ENCODE assay signal across 11 cellular contexts in genomic region chr16:629289-630023, GRCh38. TPM values are rescaled to one million over a fixed set of nuclear protein-coding genes. Genes with fewer than 3 reads are reported as not detected.
A peak's percentile ranks its signal among the peaks of the same experiment; 100 is the strongest.
DNase-seq lines count a peak whose midpoint lies in the region; ATAC-seq and TF ChIP-seq lines count a peak whose summit lies in the region.
"Had no signal": no experiment of that assay in that cellular context is flagged by ENCODE, and none has a peak within 500 bp of the region (broad histone marks: within the 10 kb centered on the region; RNA-seq: fewer than 3 reads in every experiment).

No MANE protein-coding gene starts in this region.

- TF ChIP-seq CTCF in right atrium auricular region (IDR thresholded peaks at IDR 0.05) (no peak), liver (IDR thresholded peaks at IDR 0.05; ENCODE audit: low read depth, low read length, missing input control) (no peak), A673 (conservative IDR thresholded peaks at IDR 0.05; ENCODE audit: low read depth, low read length) (no peak)

- H3K27me3 ChIP-seq in right atrium auricular region (no peaks in the 10 kb centered on the region), liver (ENCODE audit: control insufficient read depth in 4 of 4, insufficient read depth in 4 of 4, low read length in 3 of 4) (no peaks in the 10 kb centered on the region), A673 (replicated peaks; ENCODE audit: insufficient read depth, low read depth, low read length, poor library complexity) (no peaks in the 10 kb centered on the region)

- intact Hi-C loops in Right ventricle myocardium inferior (cut with DNase I): no loop called here
- intact Hi-C loops in A673 (cut with micrococcal nuclease; ENCODE audit: unreplicated experiment): no loop called here

- DNase-seq in Right ventricle myocardium inferior (ENCODE audit: missing footprints) (peak; percentile 43), right atrium auricular region (ENCODE audit: low spot score) (no peak), mucosa of gallbladder (ENCODE audit: low spot score) (no peak), A673 (ENCODE audit: low spot score) (no peak)
- DNase-seq: activated CD4-positive, alpha-beta T cell treated with anti-CD3 and anti-CD28 coated beads, Interleukin-2, amount 50 U/mL, for 1 hour; activated naive CD8-positive, alpha-beta T cell treated with anti-CD3 and anti-CD28 coated beads for 36 hours; NCI-H1436 treated with DMSO at 0.1 percent for 48 hours had no signal

- H3K4me3 ChIP-seq in right atrium auricular region (no peak overlapping the region), liver (ENCODE audit: low read depth in 1 of 3, low read length in 3 of 3) (no peak overlapping the region), A673 (ENCODE audit: low read depth, low read length, poor library complexity, severe bottlenecking) (no peak overlapping the region)
- H3K4me3 ChIP-seq: A549 had no signal

- no TSS peak for BruUV-seq in A673 (replicated peaks; lab: Mats Ljungman, UMichigan)

- CTCF ChIA-PET in A673 (lab: Charles Lee): no interaction called here

- 25% methylated on average over 29 of the region's 29 CpGs for WGBS in liver

- peak; percentile 14 for ATAC-seq in Right ventricle myocardium inferior
- no peak for ATAC-seq in HG03196 (IDR thresholded peaks at IDR 0.05; ENCODE audit: unreplicated experiment)
- ATAC-seq: A549 had no signal

- H3K4me1 ChIP-seq in right atrium auricular region (peaks cover 0 to 35% of the 10 kb centered on the region in 2 donors), liver (ENCODE audit: control insufficient read depth in 4 of 4, insufficient read depth in 4 of 4, low read length in 3 of 4) (peaks cover 29 to 47% (median 42%) of the 10 kb centered on the region in 4 donors), A673 (ENCODE audit: insufficient read depth, low read length, poor library complexity, severe bottlenecking) (no peaks in the 10 kb centered on the region)

- H3K27ac ChIP-seq in right atrium auricular region (no peak overlapping the region), liver (ENCODE audit: low read depth in 1 of 2, low read length in 2 of 2) (peak overlapping the region; percentile 38 to 59), A673 (ENCODE audit: low read depth, low read length, poor library complexity, severe bottlenecking) (no peak overlapping the region)
- H3K27ac ChIP-seq: HL-60 had no signal

- H3K36me3 ChIP-seq in right atrium auricular region: peaks cover 11% of the 10 kb centered on the region
- peaks cover 0 to 13% (median 6%) of the 10 kb centered on the region in 4 donors for H3K36me3 ChIP-seq in liver (ENCODE audit: control insufficient read depth in 4 of 4, insufficient read depth in 3 of 4, low read depth in 1 of 4, low read length in 3 of 4)
- peaks cover 4% of the 10 kb centered on the region for H3K36me3 ChIP-seq in A673 (ENCODE audit: insufficient read depth, low read length, poor library complexity, severe bottlenecking)

- TF ChIP-seq RAD21 in liver (IDR thresholded peaks at IDR 0.05): peak in 1 of 2 donors; percentile 9

- no peak overlapping the region for H3K9ac ChIP-seq in liver (ENCODE audit: low read depth in 1 of 2, low read length in 2 of 2)

- POLR2A ChIA-PET in A673 (lab: Charles Lee; ENCODE audit: low non-redundant PET): interaction anchor here (0.5 kb wide), 1 partner anchor 638 kb away, joined by 5 read pairs; no protein-coding TSS in a partner anchor

- H3K9me3 ChIP-seq in right atrium auricular region: no peaks in the 10 kb centered on the region
- no peaks in the 10 kb centered on the region for H3K9me3 ChIP-seq in liver (ENCODE audit: control insufficient read depth in 4 of 4, low read length in 3 of 4)
- H3K9me3 ChIP-seq in A673 (ENCODE audit: low read depth, low read length, poor library complexity, severe bottlenecking): no peaks in the 10 kb centered on the region
- H3K9me3 ChIP-seq: A549 had no signal

TF ChIP-seq in liver, 16 proteins besides CTCF, POLR2A, EP300 and RAD21:
- TF ChIP-seq TAF1 (conservative IDR thresholded peaks at IDR 0.05) (no peak), ATF3 (IDR thresholded peaks at IDR 0.05) (no peak), GABPA (IDR thresholded peaks at IDR 0.05 in 1 of 2, conservative IDR thresholded peaks at IDR 0.05 in 1 of 2) (no peak), FOXA1 (IDR thresholded peaks at IDR 0.05) (no peak), SP1 (IDR thresholded peaks at IDR 0.05) (peak; percentile 73), YY1 (IDR thresholded peaks at IDR 0.05) (peak; percentile 58), REST (IDR thresholded peaks at IDR 0.05) (no peak), HNF4G (IDR thresholded peaks at IDR 0.05) (no peak), JUND (IDR thresholded peaks at IDR 0.05) (no peak), HNF4A (conservative IDR thresholded peaks at IDR 0.05) (peak; percentile 67 to 78), EGR1 (IDR thresholded peaks at IDR 0.05; ENCODE audit: low read depth in 2 of 2) (no peak), FOXA2 (IDR thresholded peaks at IDR 0.05) (no peak), MAX (IDR thresholded peaks at IDR 0.05) (no peak), RXRA (IDR thresholded peaks at IDR 0.05) (peak; percentile 82 to 84), NR2F2 (IDR thresholded peaks at IDR 0.05) (peak; percentile 88), ZBTB33 (IDR thresholded peaks at IDR 0.05) (no peak)
TF ChIP-seq in liver: peak in this region for 5.

RNA-seq across cellular contexts. Expression of gene WFIKKN1, which starts 1.3 kb away (rescaled TPM):
- total RNA-seq in Right ventricle myocardium inferior (0.16 TPM), right atrium auricular region (under 1 TPM; 0.52 to 0.71 TPM), liver (1 to 10 TPM in 1 of 2 donors, under 1 TPM in 1; 0.67 to 1.2 TPM), mucosa of gallbladder (1.7 TPM), A673 (2021) (1.7 and 1.8 TPM in 2 replicates)
- polyA plus RNA-seq in liver: under 1 TPM; 0.19 to 0.24 TPM

RNA-seq across cellular contexts. Expression of gene METTL26, which starts 6.6 kb away (rescaled TPM):
- 53.5 TPM for total RNA-seq in Right ventricle myocardium inferior
- 100 to 1,000 TPM; 103 to 137 TPM for total RNA-seq in right atrium auricular region
- total RNA-seq in liver: 10 to 100 TPM; 26.3 to 28.1 TPM
- 10 to 100 TPM; 54.6 to 69.1 TPM for polyA plus RNA-seq in liver
- total RNA-seq in mucosa of gallbladder: 69.3 TPM
- total RNA-seq in A673 (2021): 136 and 138 TPM in 2 replicates

RNA-seq across cellular contexts. Expression of gene MCRIP2, which starts 12.2 kb away (rescaled TPM):
- 194 TPM for total RNA-seq in Right ventricle myocardium inferior
- total RNA-seq in right atrium auricular region: 100 to 1,000 TPM; 110 to 121 TPM
- 10 to 100 TPM; 16.3 to 45.5 TPM for total RNA-seq in liver
- 10 to 100 TPM; 77.4 to 97.3 TPM for polyA plus RNA-seq in liver
- 67.6 TPM for total RNA-seq in mucosa of gallbladder
- 22.4 and 27.1 TPM in 2 replicates for total RNA-seq in A673 (2021)

RNA-seq across cellular contexts. Expression of gene WDR90, which starts 19.7 kb away (rescaled TPM):
- 7.7 TPM for total RNA-seq in Right ventricle myocardium inferior
- total RNA-seq in right atrium auricular region: 1 to 10 TPM; 3.0 to 5.7 TPM
- total RNA-seq in liver: 10 to 100 TPM in 1 of 2 donors, 1 to 10 TPM in 1; 10.0 to 13.4 TPM
- 1 to 10 TPM; 4.7 to 5.9 TPM for polyA plus RNA-seq in liver
- total RNA-seq in mucosa of gallbladder: 62.4 TPM
- total RNA-seq in A673 (2021): 143 and 147 TPM in 2 replicates

RNA-seq across cellular contexts. Expression of gene RHOT2, which starts 38.5 kb away (rescaled TPM):
- total RNA-seq in Right ventricle myocardium inferior: 86.0 TPM
- 10 to 100 TPM; 37.8 to 42.8 TPM for total RNA-seq in right atrium auricular region
- total RNA-seq in liver: 10 to 100 TPM; 20.8 to 31.0 TPM
- polyA plus RNA-seq in liver: 10 to 100 TPM; 37.5 to 37.9 TPM
- 125 TPM for total RNA-seq in mucosa of gallbladder
- total RNA-seq in A673 (2021): 184 and 193 TPM in 2 replicates

Comparison
In these comparisons a context has a peak if more than half of its experiments do, and no peak if none do; other contexts are left out.
1. H3K27ac ChIP-seq: peak in liver (2 of 2); none in right atrium auricular region (0 of 2) and A673 (single experiment).